Comparison of ENCODE assay signal across 8 cellular contexts in the genomic region with DNA sequence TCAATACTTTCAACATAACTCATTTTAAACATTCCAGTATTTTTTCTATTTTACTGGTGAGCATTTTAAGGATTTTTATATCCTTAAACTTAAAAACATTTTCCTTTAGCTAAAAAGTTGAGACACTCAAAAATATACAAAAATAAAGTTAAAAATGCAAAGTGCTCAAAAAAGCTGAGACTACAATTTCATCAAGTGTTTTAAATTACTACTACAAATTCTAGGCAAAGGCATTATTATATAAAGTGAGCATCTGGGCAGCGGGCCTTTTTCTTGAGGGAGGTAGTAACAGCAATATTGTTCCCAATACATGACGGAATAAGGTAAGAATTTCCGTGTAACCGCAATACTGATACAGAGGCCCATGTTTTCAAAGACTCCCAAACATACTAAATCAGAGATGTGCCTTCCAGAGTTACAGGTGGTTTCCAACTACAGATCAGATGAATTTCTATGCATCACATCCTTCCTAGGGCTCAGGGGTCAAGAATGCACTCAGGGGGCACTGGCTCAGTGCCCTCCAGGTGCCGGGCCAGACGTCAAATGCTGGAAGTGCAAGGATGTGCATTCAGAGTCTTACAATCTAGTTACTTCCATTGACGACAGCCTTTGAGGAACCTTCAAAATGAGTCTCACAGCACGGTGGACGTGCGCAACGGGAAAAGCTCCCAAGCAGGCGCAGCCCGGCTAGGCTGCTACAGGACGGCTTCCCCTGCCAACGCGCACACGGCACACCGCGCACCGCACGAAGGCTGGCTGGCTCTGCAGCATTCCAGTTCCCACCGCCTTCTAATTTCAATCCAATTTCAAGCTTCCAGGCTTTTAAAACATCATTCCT. TPM values are rescaled to one million over a fixed set of nuclear protein-coding genes. Genes with fewer than 3 reads are reported as not detected.
DNase-seq lines count a peak whose midpoint lies in the region; ATAC-seq and TF ChIP-seq lines count a peak whose summit lies in the region.

No MANE protein-coding gene starts in this region.

- DNase-seq in G401 (ENCODE audit: low spot score) (peak; percentile 30), GM23248 (peak; percentile 82), NCI-H2107 (lab: John Stamatoyannopoulos, UW) (peak; percentile 17), activated T-cell treated with anti-CD3 and anti-CD28 coated beads for 24 hours (ENCODE audit: low read depth) (peak; percentile 10), erythroblast (lab: John Stamatoyannopoulos, UW) (peak; percentile 63 to 74), thoracic aorta (ENCODE audit: low spot score) (no peak), COR-L47 (lab: John Stamatoyannopoulos, UW) (no peak)

- H3K36me3 ChIP-seq in GM23248 (ENCODE audit: low read depth) (no peaks in the 10 kb centered on the region), muscle layer of colon (ENCODE audit: insufficient read depth, low read length) (no peaks in the 10 kb centered on the region), thoracic aorta (no peaks in the 10 kb centered on the region)

- in situ Hi-C loops in G401 (cut with HindIII; ENCODE audit: low sequenced_read_pairs) (no loop called here), GM23248 (cut with MboI) (no loop called here)

- peaks cover 34% of the 10 kb centered on the region for H3F3A ChIP-seq in GM23248 (ENCODE audit: insufficient read depth)

- peak overlapping the region; percentile 70 for H3K27ac ChIP-seq in GM23248
- peak overlapping the region; percentile 93 for H3K27ac ChIP-seq in muscle layer of colon (ENCODE audit: low read depth, low read length)
- H3K27ac ChIP-seq in thoracic aorta = peak overlapping the region; percentile 86 to 89

- peaks cover 14% of the 10 kb centered on the region for H3K4me1 ChIP-seq in GM23248 (ENCODE audit: insufficient read depth)
- H3K4me1 ChIP-seq in muscle layer of colon (ENCODE audit: insufficient read depth, low read length) = peaks cover 15% of the 10 kb centered on the region
- H3K4me1 ChIP-seq in thoracic aorta (ENCODE audit: control insufficient read depth in 1 of 2, low read depth in 2 of 2) = peaks cover 22% of the 10 kb centered on the region in 2 donors

- no peaks in the 10 kb centered on the region for H3K9me2 ChIP-seq in GM23248 (ENCODE audit: insufficient read depth)

- WGBS in GM23248 (ENCODE audit: low coverage in 1 of 2, low lambda C conversion rate in 2 of 2, missing lambda C conversion rate in 2 of 2), 2 experiments = 2 to 3% methylated on average over 22 of the region's 22 CpGs

- H3K9me3 ChIP-seq in GM23248 (ENCODE audit: low read depth) (no peaks in the 10 kb centered on the region), muscle layer of colon (ENCODE audit: low read length) (no peaks in the 10 kb centered on the region), thoracic aorta (no peaks in the 10 kb centered on the region)

- H3K4me3 ChIP-seq in GM23248 (peak overlapping the region; percentile 96), muscle layer of colon (ENCODE audit: low read depth in 1 of 2, low read length in 2 of 2) (peak overlapping the region; percentile 65 to 84), thoracic aorta (peak overlapping the region; percentile 89)

- H2AFZ ChIP-seq in GM23248 = peak overlapping the region; percentile 95

- H3K27me3 ChIP-seq in GM23248 (replicated peaks; ENCODE audit: insufficient read depth) = no peaks in the 10 kb centered on the region
- no peaks in the 10 kb centered on the region for H3K27me3 ChIP-seq in muscle layer of colon (ENCODE audit: control insufficient read depth in 1 of 2, insufficient read depth in 2 of 2, low read length in 2 of 2)
- no peaks in the 10 kb centered on the region for H3K27me3 ChIP-seq in thoracic aorta (replicated peaks; ENCODE audit: insufficient read depth)

- TF ChIP-seq CTCF in thoracic aorta (IDR thresholded peaks at IDR 0.05) = no peak

- H3K4me2 ChIP-seq in GM23248 (ENCODE audit: unreplicated experiment) = peak overlapping the region; percentile 89

- no peak for ATAC-seq in thoracic aorta (ENCODE audit: insufficient number of reproducible peaks, low FRiP score, low read depth)

- TF ChIP-seq POLR2A in erythroblast (IDR thresholded peaks at IDR 0.05; ENCODE audit: low read length) = no peak

- H4K20me1 ChIP-seq in GM23248 (ENCODE audit: insufficient read depth) = no peaks in the 10 kb centered on the region

- H3K9ac ChIP-seq in GM23248 = peak overlapping the region; percentile 78
- H3K9ac ChIP-seq in muscle layer of colon (ENCODE audit: low read length) = peak overlapping the region; percentile 65

- H3K79me2 ChIP-seq in GM23248 (ENCODE audit: insufficient read depth) = peaks cover 49% of the 10 kb centered on the region

RNA-seq across cellular contexts. Expression of a gene that starts 1.7 kb away (rescaled TPM):
- 43.2 and 47.4 TPM in 2 replicates for total RNA-seq in G401 (2014; rRNA removed; shearing (Covaris generic))
- 8.5 and 10.7 TPM in 2 replicates for total RNA-seq in GM23248 (2014; rRNA removed; shearing (Covaris generic))
- 5.9 and 6.5 TPM in 2 replicates for polyA plus RNA-seq in GM23248 (2016; fragmentation: Nextera tagmentation; extraction: Ambion mirVana)
- total RNA-seq in thoracic aorta = 10 to 100 TPM; 38.4 to 62.3 TPM

RNA-seq across cellular contexts. Expression of a gene that starts 20.7 kb away (rescaled TPM):
- 43.4 and 54.8 TPM in 2 replicates for total RNA-seq in G401 (2014; rRNA removed; shearing (Covaris generic))
- 65.3 and 72.7 TPM in 2 replicates for total RNA-seq in GM23248 (2014; rRNA removed; shearing (Covaris generic))
- 38.7 and 39.4 TPM in 2 replicates for polyA plus RNA-seq in GM23248 (2016; fragmentation: Nextera tagmentation; extraction: Ambion mirVana)
- 10 to 100 TPM; 30.0 to 37.5 TPM for total RNA-seq in thoracic aorta

RNA-seq across cellular contexts. Expression of a gene that starts 20.8 kb away (rescaled TPM):
- total RNA-seq in G401 (2014; rRNA removed; shearing (Covaris generic)) = 12.1 and 20.9 TPM in 2 replicates
- total RNA-seq in GM23248 (2014; rRNA removed; shearing (Covaris generic)) = 9.2 and 10.6 TPM in 2 replicates
- 5.4 and 9.3 TPM in 2 replicates for polyA plus RNA-seq in GM23248 (2016; fragmentation: Nextera tagmentation; extraction: Ambion mirVana)
- 10 to 100 TPM; 22.5 to 48.2 TPM for total RNA-seq in thoracic aorta

RNA-seq across cellular contexts. Expression of a gene that starts 28.8 kb away (rescaled TPM):
- 0.37 and 1.6 TPM in 2 replicates for total RNA-seq in G401 (2014; rRNA removed; shearing (Covaris generic))
- total RNA-seq in GM23248 (2014; rRNA removed; shearing (Covaris generic)) = 0.89 and 1.5 TPM in 2 replicates
- 0.51 and 0.62 TPM in 2 replicates for polyA plus RNA-seq in GM23248 (2016; fragmentation: Nextera tagmentation; extraction: Ambion mirVana)
- total RNA-seq in thoracic aorta = 1 to 10 TPM in 1 of 2 donors, under 1 TPM in 1; 0.95 to 3.0 TPM

RNA-seq across cellular contexts. Expression of a gene that starts 28.8 kb away (rescaled TPM):
- total RNA-seq in G401 (2014; rRNA removed; shearing (Covaris generic)) = 15.8 and 26.2 TPM in 2 replicates
- 15.6 and 22.3 TPM in 2 replicates for total RNA-seq in GM23248 (2014; rRNA removed; shearing (Covaris generic))
- polyA plus RNA-seq in GM23248 (2016; fragmentation: Nextera tagmentation; extraction: Ambion mirVana) = 18.3 and 22.0 TPM in 2 replicates
- 10 to 100 TPM; 13.7 to 27.1 TPM for total RNA-seq in thoracic aorta

Comparison
In these comparisons a context has a peak if more than half of its experiments do, and no peak if none do; other contexts are left out.
1. DNase-seq: peak in G401 (single experiment), GM23248 (single experiment), NCI-H2107 (single experiment), activated T-cell treated with anti-CD3 and anti-CD28 coated beads for 24 hours (single experiment) and erythroblast (2 of 2); none in thoracic aorta (single experiment) and COR-L47 (single experiment).
2. Peak in every context shown above with its lines, with median percentiles within 50 percentile points of each other: H3K27ac ChIP-seq and H3K4me3 ChIP-seq.